ENCODE assay signal across 30 cellular contexts in genomic region chr1:21820597-21821232, GRCh38. TPM values are rescaled to one million over a fixed set of nuclear protein-coding genes. Genes with fewer than 3 reads are reported as not detected.
"Had no signal": no experiment of that assay in that cellular context is flagged by ENCODE, and none has a peak within 500 bp of the region (broad histone marks: within the 10 kb centered on the region; RNA-seq: fewer than 3 reads in every experiment).

No MANE protein-coding gene starts in this region.

- H3K27ac ChIP-seq: body of pancreas, coronary artery, esophagus squamous epithelium, left ventricle myocardium inferior, parathyroid adenoma, right atrium auricular region, spleen, testis, transverse colon had no signal

- ATAC-seq: activated CD8-positive, alpha-beta memory T cell treated with anti-CD3 and anti-CD28 coated beads, Interleukin-2, amount 10 ng/mL, durations not matched to agents 7 days and 5 days; activated CD8-positive, alpha-beta T cell treated with anti-CD3 and anti-CD28 coated beads, Interleukin-2, amount 10 ng/mL, durations not matched to agents 7 days and 5 days; body of pancreas; effector memory CD8-positive, alpha-beta T cell had no signal

- H3K27me3 ChIP-seq: body of pancreas, esophagus squamous epithelium, right atrium auricular region, testis, transverse colon had no signal

- H3K27me3 Mint-ChIP-seq: activated B cell treated with CpG ODN at 0.5 μM for 24 hours; activated CD8-positive, alpha-beta memory T cell treated with anti-CD3 and anti-CD28 coated beads, Interleukin-2, amount 10 ng/mL, durations not matched to agents 7 days and 5 days; activated naive CD8-positive, alpha-beta T cell had no signal

- H3K36me3 Mint-ChIP-seq: activated CD8-positive, alpha-beta memory T cell treated with anti-CD3 and anti-CD28 coated beads, Interleukin-2, amount 10 ng/mL, durations not matched to agents 7 days and 5 days; activated naive CD8-positive, alpha-beta T cell had no signal

- DNase-seq: activated B cell treated with CpG ODN at 0.5 μM for 24 hours; activated CD8-positive, alpha-beta memory T cell treated with anti-CD3 and anti-CD28 coated beads, Interleukin-2, amount 10 ng/mL, durations not matched to agents 7 days and 5 days; activated CD8-positive, alpha-beta T cell treated with anti-CD3 and anti-CD28 coated beads, Interleukin-2, amount 10 ng/mL, durations not matched to agents 7 days and 5 days; activated naive CD4-positive, alpha-beta T cell; activated T-cell treated with anti-CD3 and anti-CD28 coated beads, Interleukin-2, amount 50 U/mL, for 48 hours; anterior cingulate cortex; body of pancreas; effector memory CD8-positive, alpha-beta T cell; esophagus squamous epithelium; foreskin melanocyte; islet precursor cell; left ventricle myocardium inferior; mesendoderm; nucleus accumbens; spleen; stimulated activated naive CD8-positive, alpha-beta T cell treated with anti-CD3 and anti-CD28 coated beads, Interleukin-15, Interleukin-2, amounts not matched to agents 100 U/mL and 50 U/mL, for 24 hours; T-helper 1 cell; testis; transverse colon had no signal

- H3K4me1 ChIP-seq: body of pancreas, parathyroid adenoma, testis had no signal

- H3K4me3 Mint-ChIP-seq: activated B cell treated with CpG ODN at 0.5 μM for 24 hours; activated CD8-positive, alpha-beta memory T cell treated with anti-CD3 and anti-CD28 coated beads, Interleukin-2, amount 10 ng/mL, durations not matched to agents 7 days and 5 days; activated CD8-positive, alpha-beta T cell treated with anti-CD3 and anti-CD28 coated beads, Interleukin-2, amount 10 ng/mL, durations not matched to agents 7 days and 5 days; activated naive CD8-positive, alpha-beta T cell; effector memory CD8-positive, alpha-beta T cell; nephron; T-helper 2 cell treated with Interferon-gamma antibody and Interleukin-4, amounts not matched to agents 5 μg/mL and 100 μg/mL, for 36 hours had no signal

- H3K27ac Mint-ChIP-seq: activated B cell treated with CpG ODN at 0.5 μM for 24 hours; activated CD8-positive, alpha-beta memory T cell treated with anti-CD3 and anti-CD28 coated beads, Interleukin-2, amount 10 ng/mL, durations not matched to agents 7 days and 5 days; activated CD8-positive, alpha-beta T cell treated with anti-CD3 and anti-CD28 coated beads, Interleukin-2, amount 10 ng/mL, durations not matched to agents 7 days and 5 days; activated naive CD8-positive, alpha-beta T cell; activated T-helper 2 cell treated with anti-CD3 and anti-CD28 coated beads, Interferon-gamma antibody, Interleukin-2, Interleukin-4, amounts not matched to agents 10 μg/mL and 5 μg/mL and 100 μg/mL, durations not matched to agents 14 hours and 24 hours and 36 hours; effector memory CD8-positive, alpha-beta T cell; nephron; T-helper 2 cell treated with Interferon-gamma antibody and Interleukin-4, amounts not matched to agents 5 μg/mL and 100 μg/mL, for 36 hours had no signal

- H3K4me3 ChIP-seq: body of pancreas, coronary artery, esophagus squamous epithelium, left ventricle myocardium inferior, lung, right atrium auricular region, spleen, testis, transverse colon had no signal

- H3K79me2 ChIP-seq: parathyroid adenoma had no signal

- H3K9ac ChIP-seq: parathyroid adenoma had no signal

- H2AFZ ChIP-seq: parathyroid adenoma had no signal

- H3K9me3 Mint-ChIP-seq: activated B cell treated with CpG ODN at 0.5 μM for 24 hours; activated T-helper 2 cell treated with anti-CD3 and anti-CD28 coated beads, Interferon-gamma antibody, Interleukin-2, Interleukin-4, amounts not matched to agents 10 μg/mL and 5 μg/mL and 100 μg/mL, durations not matched to agents 14 hours and 24 hours and 36 hours; effector memory CD8-positive, alpha-beta T cell; nephron; T-helper 2 cell treated with Interferon-gamma antibody and Interleukin-4, amounts not matched to agents 5 μg/mL and 100 μg/mL, for 36 hours had no signal

- H3K9me3 ChIP-seq: body of pancreas, esophagus squamous epithelium, left ventricle myocardium inferior, right atrium auricular region, spleen, testis, transverse colon had no signal

RNA-seq across cellular contexts. Expression of gene LDLRAD2, which starts 8.7 kb away (rescaled TPM):
- total RNA-seq: activated CD8-positive, alpha-beta memory T cell treated with anti-CD3 and anti-CD28 coated beads, Interleukin-2, amount 10 ng/mL, durations not matched to agents 7 days and 5 days; activated CD8-positive, alpha-beta T cell treated with anti-CD3 and anti-CD28 coated beads, Interleukin-2, amount 10 ng/mL, durations not matched to agents 7 days and 5 days; activated T-helper 2 cell treated with anti-CD3 and anti-CD28 coated beads, Interferon-gamma antibody, Interleukin-2, Interleukin-4, amounts not matched to agents 10 μg/mL and 5 μg/mL and 100 μg/mL, durations not matched to agents 14 hours and 24 hours and 36 hours; cerebellum; esophagus squamous epithelium; left ventricle myocardium inferior; mononuclear cell; pulmonary artery endothelial cell; right atrium auricular region had no signal
